17 cellular contexts compared by ENCODE assay signal in genomic region chr20:46243707-46244628, GRCh38.
DNase-seq lines count a peak whose midpoint lies in the region; ATAC-seq, FAIRE-seq and TF ChIP-seq lines count a peak whose summit lies in the region.
"Had no signal": no experiment of that assay in that cellular context is flagged by ENCODE, and none has a peak within 500 bp of the region (broad histone marks: within the 10 kb centered on the region; RNA-seq: fewer than 3 reads in every experiment).

No MANE protein-coding gene starts in this region.

- H3K27me3 ChIP-seq in RWPE2 (ENCODE audit: insufficient read depth, poor library complexity, severe bottlenecking) = no peaks in the 10 kb centered on the region
- H3K27me3 ChIP-seq in keratinocyte (ENCODE audit: control insufficient read depth, extremely low read depth, insufficient read depth, low read length) = no peaks in the 10 kb centered on the region

- H3K9me3 ChIP-seq in RWPE2 (ENCODE audit: severe bottlenecking) = no peaks in the 10 kb centered on the region
- no peaks in the 10 kb centered on the region for H3K9me3 ChIP-seq in keratinocyte (ENCODE audit: control insufficient read depth, low read depth, low read length)
- H3K9me3 ChIP-seq: transverse colon had no signal

- H3K4me2 ChIP-seq in keratinocyte (ENCODE audit: control insufficient read depth, extremely low read depth, insufficient read depth, low read depth, low read length) = no peak overlapping the region

- DNase-seq in DMS 273 (lab: John Stamatoyannopoulos, UW; ENCODE audit: unreplicated experiment) (peak; percentile 61), DMS 273 treated with DMSO at 0.1 percent for 48 hours (lab: John Stamatoyannopoulos, UW) (no peak), HPDE6-E6E7 (ENCODE audit: extremely low spot score) (peak; percentile 86), RWPE2 (ENCODE audit: low spot score) (no peak), keratinocyte (ENCODE audit: low read depth, low spot score) (peak; percentile 42), globus pallidus (ENCODE audit: low spot score) (no peak), middle frontal gyrus (ENCODE audit: extremely low spot score, low spot score) (no peak), HT-29 (ENCODE audit: low spot score) (no peak)
- DNase-seq: activated CD4-positive, alpha-beta T cell treated with anti-CD3 and anti-CD28 coated beads, Interleukin-2, amount 50 U/mL, for 48 hours; CD8-positive, alpha-beta memory T cell; natural killer cell; NCI-H1092 treated with DMSO at 0.1 percent for 48 hours; SIG-M5; stimulated activated CD8-positive, alpha-beta memory T cell treated with anti-CD3 and anti-CD28 coated beads, Interleukin-4, amount 100 ng/mL, for 48 hours; transverse colon had no signal

- H3K27ac ChIP-seq in RWPE2 (ENCODE audit: poor library complexity, severe bottlenecking) (no peak overlapping the region), keratinocyte (ENCODE audit: control insufficient read depth, insufficient read depth, low read length) (no peak overlapping the region)
- H3K27ac ChIP-seq: 22Rv1, transverse colon had no signal

- FAIRE-seq in keratinocyte (lab: Jason Lieb, UNC) = no peak
- FAIRE-seq: colon had no signal

- TF ChIP-seq CTCF in RWPE2 (IDR thresholded peaks at IDR 0.05; ENCODE audit: poor library complexity, severe bottlenecking) = no peak
- TF ChIP-seq CTCF in keratinocyte (optimal IDR thresholded peaks at IDR 0.05 in 1 of 3, IDR thresholded peaks at IDR 0.05 in 1 of 3, conservative IDR thresholded peaks at IDR 0.05 in 1 of 3; ENCODE audit: extremely low read depth in 1 of 3, insufficient read depth in 2 of 3, low read length in 3 of 3) = no peak

- H3K79me2 ChIP-seq in keratinocyte (ENCODE audit: control insufficient read depth, insufficient read depth, low read length) = no peaks in the 10 kb centered on the region

- H3K9ac ChIP-seq in keratinocyte (ENCODE audit: control insufficient read depth, extremely low read depth, insufficient read depth, low read length) = no peak overlapping the region

- H3K4me1 ChIP-seq in RWPE2 (ENCODE audit: insufficient read depth, poor library complexity, severe bottlenecking) = no peaks in the 10 kb centered on the region
- H3K4me1 ChIP-seq in keratinocyte (ENCODE audit: control insufficient read depth, extremely low read depth, insufficient read depth, low read length) = peaks cover 6% of the 10 kb centered on the region
- H3K4me1 ChIP-seq: transverse colon had no signal

- no peaks in the 10 kb centered on the region for H4K20me1 ChIP-seq in keratinocyte (ENCODE audit: control insufficient read depth, extremely low read depth, insufficient read depth, low read length)

- H2AFZ ChIP-seq in keratinocyte (ENCODE audit: control insufficient read depth, low read length) = no peak overlapping the region

- no peak overlapping the region for H3K4me3 ChIP-seq in RWPE2 (ENCODE audit: severe bottlenecking)
- H3K4me3 ChIP-seq in keratinocyte (ENCODE audit: control insufficient read depth in 2 of 3, extremely low read depth in 1 of 3, insufficient read depth in 2 of 3, low read depth in 1 of 3, low read length in 3 of 3) = no peak overlapping the region
- H3K4me3 ChIP-seq: transverse colon had no signal

- H3K36me3 ChIP-seq in RWPE2 (ENCODE audit: low read depth) (no peaks in the 10 kb centered on the region), keratinocyte (ENCODE audit: control insufficient read depth in 2 of 2, extremely low read depth in 1 of 2, insufficient read depth in 2 of 2, low read length in 2 of 2) (no peaks in the 10 kb centered on the region)
- H3K36me3 ChIP-seq: transverse colon had no signal

- dilution Hi-C loops in keratinocyte (cut with MboI; ENCODE audit: extremely low pct_ligation_motif_present, low sequenced_read_pairs) = no loop called here

- ATAC-seq in RWPE2 (ENCODE audit: low read depth) = peak; percentile 90
- ATAC-seq: natural killer cell had no signal

- no peaks in the 10 kb centered on the region for H3K9me1 ChIP-seq in keratinocyte (ENCODE audit: control insufficient read depth, extremely low read depth, insufficient read depth, low read length)

Comparison
In these comparisons a context has a peak if more than half of its experiments do, and no peak if none do; other contexts are left out.
1. DNase-seq: peak in DMS 273 (single experiment), HPDE6-E6E7 (single experiment) and keratinocyte (single experiment); none in DMS 273 treated with DMSO at 0.1 percent for 48 hours (single experiment), RWPE2 (single experiment), globus pallidus (single experiment), middle frontal gyrus (single experiment) and HT-29 (single experiment).